Comparison of ENCODE assay signal across 1 cellular context in genomic region chr19:12847159-12848139, GRCh38.
TF ChIP-seq lines count a peak whose summit lies in the region.

No MANE protein-coding gene starts in this region.

TF ChIP-seq in H1, 55 proteins besides CTCF, POLR2A, EP300 and RAD21:
- peak; percentile 16 for TF ChIP-seq ASH2L (IDR thresholded peaks at IDR 0.05; ENCODE audit: low read length)
- TF ChIP-seq ATF3 (IDR thresholded peaks at IDR 0.05; ENCODE audit: insufficient read depth, low read depth, low read length): peak; percentile 46; the same call in 1 of the 2 replicates
- TF ChIP-seq RBBP5 (IDR thresholded peaks at IDR 0.05; ENCODE audit: borderline replicate concordance, low read depth, low read length): 0 out of 2 replicates have a peak, but pooled peaks have one; percentile 18
- TF ChIP-seq USF2 (IDR thresholded peaks at IDR 0.05; ENCODE audit: low read length): peak; percentile 67
- peak; percentile 76 for TF ChIP-seq MAX (IDR thresholded peaks at IDR 0.05)
- TF ChIP-seq E2F6 (IDR thresholded peaks at IDR 0.05): peak; percentile 63
- TF ChIP-seq YY1 (IDR thresholded peaks at IDR 0.05; ENCODE audit: low read depth, low read length): 0 out of 2 replicates have a peak, but pooled peaks have one; percentile 8
- TF ChIP-seq ZNF274 (IDR thresholded peaks at IDR 0.05; ENCODE audit: borderline replicate concordance, extremely low read depth, low read length): no peak
- TF ChIP-seq CREB1 (IDR thresholded peaks at IDR 0.05): peak; percentile 78
- peak; percentile 58; the same call in 1 of the 2 replicates for TF ChIP-seq SP4 (IDR thresholded peaks at IDR 0.05; ENCODE audit: low read length)
- TF ChIP-seq CEBPB (IDR thresholded peaks at IDR 0.05; ENCODE audit: low read depth, low read length): 0 out of 2 replicates have a peak, but pooled peaks have one; percentile 2
- no peak for TF ChIP-seq JUN (IDR thresholded peaks at IDR 0.05; ENCODE audit: low read depth, low read length)
- 0 out of 2 replicates have a peak, but pooled peaks have one; percentile 24 for TF ChIP-seq JUND (IDR thresholded peaks at IDR 0.05; ENCODE audit: low read length)
- TF ChIP-seq PHF8 (conservative IDR thresholded peaks at IDR 0.05; ENCODE audit: low read depth, low read length): no peak
- TF ChIP-seq TEAD4 (IDR thresholded peaks at IDR 0.05; ENCODE audit: low read depth, low read length): peak; percentile 3; the same call in 1 of the 2 replicates
- TF ChIP-seq GABPA (IDR thresholded peaks at IDR 0.05; ENCODE audit: borderline replicate concordance, insufficient read depth, low read length): peak; percentile 31; the same call in 1 of the 2 replicates
- TF ChIP-seq CHD1 (IDR thresholded peaks at IDR 0.05; ENCODE audit: low read depth, low read length): no peak
- peak; percentile 29; the same call in 1 of the 2 replicates for TF ChIP-seq POLR2AphosphoS5 (IDR thresholded peaks at IDR 0.05; ENCODE audit: low read depth, low read length)
- TF ChIP-seq SP1 (IDR thresholded peaks at IDR 0.05; ENCODE audit: low read depth, low read length): 0 out of 2 replicates have a peak, but pooled peaks have one; percentile 19
